Comparison of ENCODE assay signal across 18 cellular contexts in the genomic region with DNA sequence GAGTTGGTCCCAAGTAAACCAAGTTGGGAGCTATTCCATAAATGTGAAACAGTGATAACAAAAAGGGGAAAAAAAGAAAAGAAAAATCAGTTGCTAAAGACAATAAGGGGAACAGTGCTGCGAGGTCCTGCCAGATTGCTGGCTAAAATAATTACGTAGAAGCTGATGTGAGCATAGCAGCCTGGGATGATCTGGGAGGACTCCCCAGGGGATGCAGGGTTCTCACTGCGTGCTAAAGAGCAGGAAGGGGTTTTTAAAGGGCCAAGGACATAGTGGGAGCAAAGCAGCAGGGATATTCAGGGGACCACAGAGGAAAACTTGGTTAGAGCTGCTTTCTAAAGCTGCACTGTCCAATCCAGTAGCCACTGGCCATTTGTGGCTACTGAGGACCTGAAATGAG.
"Had no signal": no experiment of that assay in that cellular context is flagged by ENCODE, and none has a peak within 500 bp of the region (broad histone marks: within the 10 kb centered on the region; RNA-seq: fewer than 3 reads in every experiment).

No MANE protein-coding gene starts in this region.

- H3K4me3 Mint-ChIP-seq: activated CD4-positive, alpha-beta memory T cell treated with anti-CD3 and anti-CD28 coated beads for 36 hours; activated naive CD8-positive, alpha-beta T cell; dendritic cell treated with granulocyte-macrophage colony-stimulating factor and Interleukin-4, amounts not matched to agents 40 ng/mL and 50 ng/mL, for 4 days; natural killer cell; T-helper 2 cell treated with Interferon-gamma antibody and Interleukin-4, amounts not matched to agents 5 μg/mL and 100 μg/mL, for 36 hours had no signal

- H3K36me3 ChIP-seq: ovary, thyroid gland had no signal

- H3K27me3 Mint-ChIP-seq: activated CD4-positive, alpha-beta memory T cell treated with anti-CD3 and anti-CD28 coated beads for 36 hours had no signal

- DNase-seq: activated CD4-positive, alpha-beta memory T cell treated with anti-CD3 and anti-CD28 coated beads for 36 hours; activated CD4-positive, alpha-beta T cell treated with anti-CD3 and anti-CD28 coated beads for 4 hours; amniotic stem cell; effector CD8-positive, alpha-beta T cell; left colon; natural killer cell; ovary; stimulated activated CD4-positive, alpha-beta T cell treated with anti-CD3 and anti-CD28 coated beads, Interleukin-12 subunit alpha, Interleukin-12 subunit beta, amount 100 ng/mL, for 4 hours; stimulated activated CD4-positive, alpha-beta T cell treated with anti-CD3 and anti-CD28 coated beads, Interleukin-1b, Interleukin-23, amount 100 ng/mL, for 48 hours; stimulated activated CD8-positive, alpha-beta memory T cell treated with anti-CD3 and anti-CD28 coated beads, Interleukin-4, amount 100 ng/mL, for 48 hours; stimulated activated naive CD4-positive, alpha-beta T cell; thyroid gland had no signal

- H3K27ac ChIP-seq: hepatocyte, ovary, thyroid gland had no signal

- ATAC-seq: esophagus mucosa, left colon, natural killer cell had no signal

- H3K9me3 Mint-ChIP-seq: activated CD4-positive, alpha-beta memory T cell treated with anti-CD3 and anti-CD28 coated beads for 36 hours; dendritic cell treated with granulocyte-macrophage colony-stimulating factor and Interleukin-4, amounts not matched to agents 40 ng/mL and 50 ng/mL, for 4 days; natural killer cell; T-helper 2 cell treated with Interferon-gamma antibody and Interleukin-4, amounts not matched to agents 5 μg/mL and 100 μg/mL, for 36 hours had no signal

- H3K4me1 Mint-ChIP-seq: natural killer cell had no signal

- H3K27ac Mint-ChIP-seq: activated CD4-positive, alpha-beta memory T cell treated with anti-CD3 and anti-CD28 coated beads for 36 hours; activated naive CD8-positive, alpha-beta T cell; dendritic cell treated with granulocyte-macrophage colony-stimulating factor and Interleukin-4, amounts not matched to agents 40 ng/mL and 50 ng/mL, for 4 days; natural killer cell; T-helper 2 cell treated with Interferon-gamma antibody and Interleukin-4, amounts not matched to agents 5 μg/mL and 100 μg/mL, for 36 hours had no signal

- H3K9me3 ChIP-seq: ovary, thyroid gland had no signal

- H3K4me3 ChIP-seq: hepatocyte, lung, ovary, thyroid gland had no signal

- H3K27me3 ChIP-seq: hepatocyte, ovary, thyroid gland had no signal
